8 cellular contexts compared by ENCODE assay signal in genomic region chr11:22703040-22703439, GRCh38. TPM values are rescaled to one million over a fixed set of nuclear protein-coding genes. Genes with fewer than 3 reads are reported as not detected.
DNase-seq lines count a peak whose midpoint lies in the region; ATAC-seq and TF ChIP-seq lines count a peak whose summit lies in the region.

No MANE protein-coding gene starts in this region.

- no peaks in the 10 kb centered on the region for H3F3A ChIP-seq in neural cell (ENCODE audit: insufficient read depth, low read length, poor library complexity, severe bottlenecking)

- H3K79me2 ChIP-seq in neural cell (replicated peaks; ENCODE audit: insufficient read depth, low read length) = no peaks in the 10 kb centered on the region
- no peaks in the 10 kb centered on the region for H3K79me2 ChIP-seq in osteoblast (ENCODE audit: insufficient read depth, low read length)

- H3K36me3 ChIP-seq in neural cell (ENCODE audit: insufficient read depth, low read length) (no peaks in the 10 kb centered on the region), osteoblast (ENCODE audit: insufficient read depth, low read length) (no peaks in the 10 kb centered on the region)

- H2AFZ ChIP-seq in neural cell (ENCODE audit: low read depth, low read length) (peak overlapping the region; percentile 10), osteoblast (ENCODE audit: low read length) (no peak overlapping the region)

- no peaks in the 10 kb centered on the region for H3K4me1 ChIP-seq in osteoblast (ENCODE audit: insufficient read depth, low read length)

- TF ChIP-seq RAD21 in neural cell (conservative IDR thresholded peaks at IDR 0.05) = peak; percentile 22

- H3K27ac ChIP-seq in neural cell (ENCODE audit: low read length) = peak overlapping the region; percentile 83
- no peak overlapping the region for H3K27ac ChIP-seq in osteoblast (ENCODE audit: low read depth, low read length)

- H3K4me3 ChIP-seq in AG04449 (ENCODE audit: low read depth, low read length) = no peak overlapping the region
- peak overlapping the region; percentile 9 for H3K4me3 ChIP-seq in neural cell (ENCODE audit: low read length)
- H3K4me3 ChIP-seq in osteoblast (ENCODE audit: insufficient read depth, low read length) = no peak overlapping the region

- no peaks in the 10 kb centered on the region for H4K20me1 ChIP-seq in neural cell (ENCODE audit: insufficient read depth)
- no peaks in the 10 kb centered on the region for H4K20me1 ChIP-seq in osteoblast (ENCODE audit: insufficient read depth, low read length)

- TF ChIP-seq EP300 in neural cell (conservative IDR thresholded peaks at IDR 0.05; ENCODE audit: poor library complexity, severe bottlenecking) = peak; percentile 55

- no peaks in the 10 kb centered on the region for H3K27me3 ChIP-seq in neural cell (ENCODE audit: insufficient read depth, low read depth, low read length)
- no peaks in the 10 kb centered on the region for H3K27me3 ChIP-seq in osteoblast (ENCODE audit: insufficient read depth, low read length)

- no peak overlapping the region for H3K4me2 ChIP-seq in neural cell (ENCODE audit: low read length)
- no peak overlapping the region for H3K4me2 ChIP-seq in osteoblast (ENCODE audit: insufficient read depth, low read length)

- peak; percentile 9 for DNase-seq in AG04449 (ENCODE audit: low read depth, low spot score)
- peak; percentile 41 for DNase-seq in NCI-H460 (ENCODE audit: extremely low read depth, low read depth)
- peak; percentile 54 for DNase-seq in dedifferentiated amniotic fluid mesenchymal stem cell (ENCODE audit: extremely low spot score)
- no peak for DNase-seq in putamen (ENCODE audit: low spot score)
- no peak for DNase-seq in osteoblast (ENCODE audit: insufficient read length, low spot score, missing footprints)
- DNase-seq in effector CD8-positive, alpha-beta T cell (lab: John Stamatoyannopoulos, UW) = no peak

- H3K9me3 ChIP-seq in neural cell (ENCODE audit: low read length) (no peaks in the 10 kb centered on the region), osteoblast (ENCODE audit: low read depth, low read length) (peaks cover 4% of the 10 kb centered on the region)

- H3K9me2 ChIP-seq in neural cell (ENCODE audit: insufficient read depth, low read length) = no peaks in the 10 kb centered on the region

- peak overlapping the region; percentile 42 for H3K9ac ChIP-seq in neural cell (ENCODE audit: low read length)

- POLR2A ChIA-PET in AG04449 (lab: Yijun Ruan, JAX) = no interaction called here

- no peak for TF ChIP-seq CTCF in AG04449 (IDR thresholded peaks at IDR 0.05; ENCODE audit: insufficient read depth, low read length, missing control alignments)
- no peak for TF ChIP-seq CTCF in neural cell (IDR thresholded peaks at IDR 0.05; ENCODE audit: poor library complexity, severe bottlenecking)
- TF ChIP-seq CTCF in osteoblast (IDR thresholded peaks at IDR 0.05; ENCODE audit: extremely low read depth, low read depth, low read length) = no peak

- CTCF ChIA-PET in AG04449 (lab: Yijun Ruan, JAX) = no interaction called here

- peak; percentile 67 for ATAC-seq in GM19351 (IDR thresholded peaks at IDR 0.05; ENCODE audit: unreplicated experiment)

TF ChIP-seq in neural cell, 6 proteins besides CTCF, POLR2A, EP300 and RAD21:
- TF ChIP-seq MXI1 (conservative IDR thresholded peaks at IDR 0.05; ENCODE audit: poor library complexity, severe bottlenecking) = no peak
- peak; percentile 64 for TF ChIP-seq POLR2AphosphoS5 (IDR thresholded peaks at IDR 0.05)

RNA-seq across cellular contexts. Expression of gene GAS2, which starts 36.6 kb away (rescaled TPM):
- 0.77 and 1.2 TPM in 2 replicates for total RNA-seq in NCI-H460 (2014; rRNA removed; shearing (Covaris generic))
- polyA plus RNA-seq in NCI-H460 (2014; cell fraction: nucleus; rRNA removed) = 0.19 TPM in 1 of 2 replicates, not detected in the other
- 2.5 and 8.0 TPM in 2 replicates for polyA plus RNA-seq in neural cell
- polyA minus RNA-seq in neural cell = 19.8 and 22.2 TPM in 2 replicates
- 0.36 and 0.88 TPM in 2 replicates for total RNA-seq in osteoblast

Comparison
In these comparisons a context has a peak if more than half of its experiments do, and no peak if none do; other contexts are left out.
1. DNase-seq: peak in AG04449 (single experiment), NCI-H460 (single experiment) and dedifferentiated amniotic fluid mesenchymal stem cell (single experiment); none in putamen (single experiment), osteoblast (single experiment) and effector CD8-positive, alpha-beta T cell (single experiment).